In genomic region chr20:45221076-45221475, GRCh38 we compare ENCODE assay signal across 10 cellular contexts. TPM values are rescaled to one million over a fixed set of nuclear protein-coding genes. Genes with fewer than 3 reads are reported as not detected.
"Had no signal": no experiment of that assay in that cellular context is flagged by ENCODE, and none has a peak within 500 bp of the region (broad histone marks: within the 10 kb centered on the region; RNA-seq: fewer than 3 reads in every experiment).

A gene with protein sequence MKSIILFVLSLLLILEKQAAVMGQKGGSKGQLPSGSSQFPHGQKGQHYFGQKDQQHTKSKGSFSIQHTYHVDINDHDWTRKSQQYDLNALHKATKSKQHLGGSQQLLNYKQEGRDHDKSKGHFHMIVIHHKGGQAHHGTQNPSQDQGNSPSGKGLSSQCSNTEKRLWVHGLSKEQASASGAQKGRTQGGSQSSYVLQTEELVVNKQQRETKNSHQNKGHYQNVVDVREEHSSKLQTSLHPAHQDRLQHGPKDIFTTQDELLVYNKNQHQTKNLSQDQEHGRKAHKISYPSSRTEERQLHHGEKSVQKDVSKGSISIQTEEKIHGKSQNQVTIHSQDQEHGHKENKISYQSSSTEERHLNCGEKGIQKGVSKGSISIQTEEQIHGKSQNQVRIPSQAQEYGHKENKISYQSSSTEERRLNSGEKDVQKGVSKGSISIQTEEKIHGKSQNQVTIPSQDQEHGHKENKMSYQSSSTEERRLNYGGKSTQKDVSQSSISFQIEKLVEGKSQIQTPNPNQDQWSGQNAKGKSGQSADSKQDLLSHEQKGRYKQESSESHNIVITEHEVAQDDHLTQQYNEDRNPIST (plus strand): TSS chr20:45221373. CDS start chr20:45221390, 17 bp downstream.

- H3K4me2 ChIP-seq: KMS-11 had no signal

- H3K4me3 Mint-ChIP-seq: H9, IgD-negative memory B cell had no signal

- H3K36me3 Mint-ChIP-seq: IgD-negative memory B cell had no signal

- H3K9ac ChIP-seq: GM23248, KMS-11 had no signal

- H3K4me1 Mint-ChIP-seq: H9, IgD-negative memory B cell had no signal

- H3K27ac ChIP-seq: GM23248, HL-60, KMS-11 had no signal

- H3K27ac Mint-ChIP-seq: H9, IgD-negative memory B cell had no signal

- H3K4me3 ChIP-seq: GM23248 had no signal

- DNase-seq: GM23248, GOT3, H9, HCEC 1CT, KBM-7 had no signal

- FAIRE-seq: H54 had no signal

- H3K9me3 Mint-ChIP-seq: H9 had no signal

- H2AFZ ChIP-seq: GM23248 had no signal

RNA-seq across cellular contexts. Expression of the gene that starts here (rescaled TPM):
- total RNA-seq: GM23248, H9, HT1080 had no signal
- polyA plus RNA-seq: GM23248, IgD-negative memory B cell had no signal
